ENCODE assay signal across 7 cellular contexts in genomic region chr6:42041131-42042055, GRCh38. TPM values are rescaled to one million over a fixed set of nuclear protein-coding genes. Genes with fewer than 3 reads are reported as not detected.
A peak's percentile ranks its signal among the peaks of the same experiment; 100 is the strongest.
DNase-seq lines count a peak whose midpoint lies in the region; ATAC-seq and TF ChIP-seq lines count a peak whose summit lies in the region.

No MANE protein-coding gene starts in this region.

- TF ChIP-seq CTCF in Loucy (conservative IDR thresholded peaks at IDR 0.05; ENCODE audit: low read length) (no peak), hepatocyte (IDR thresholded peaks at IDR 0.05; ENCODE audit: poor library complexity) (no peak)

- H3K9me3 ChIP-seq in Loucy (ENCODE audit: insufficient read depth, low read depth, low read length) (no peaks in the 10 kb centered on the region), hepatocyte (ENCODE audit: low read depth) (no peaks in the 10 kb centered on the region)

- H2AFZ ChIP-seq in Loucy (ENCODE audit: low read length) (no peak overlapping the region), hepatocyte (no peak overlapping the region)

- peak overlapping the region; percentile 76 for H3K9ac ChIP-seq in Loucy (ENCODE audit: low read depth, low read length, poor library complexity, severe bottlenecking)

- peak overlapping the region; percentile 20 for H3K27ac ChIP-seq in hepatocyte

- WGBS in hepatocyte (ENCODE audit: low lambda C conversion rate, missing lambda C conversion rate): 69% methylated on average over 10 of the region's 10 CpGs

- no peaks in the 10 kb centered on the region for H3K9me3 Mint-ChIP-seq in activated naive CD4-positive, alpha-beta T cell treated with anti-CD3 and anti-CD28 coated beads, Interleukin-2, amount 50 U/mL, for 72 hours
- H3K9me3 Mint-ChIP-seq in stimulated activated naive B cell treated with anti-CD40 and anti-IgM and Interleukin-4, amounts not matched to agents 10 μg/mL and 1 μg/mL and 100 μg/mL, for 72 hours: no peaks in the 10 kb centered on the region

- peaks cover 0 to 19% of the 10 kb centered on the region in 2 donors for H3K36me3 Mint-ChIP-seq in activated naive CD4-positive, alpha-beta T cell treated with anti-CD3 and anti-CD28 coated beads, Interleukin-2, amount 50 U/mL, for 72 hours
- no peaks in the 10 kb centered on the region for H3K36me3 Mint-ChIP-seq in stimulated activated naive B cell treated with anti-CD40 and anti-IgM and Interleukin-4, amounts not matched to agents 10 μg/mL and 1 μg/mL and 100 μg/mL, for 72 hours

- H3K79me2 ChIP-seq in Loucy (ENCODE audit: insufficient read depth, low read length) (peaks cover 43% of the 10 kb centered on the region; the same call in 1 of the 2 replicates), hepatocyte (peaks cover 26% of the 10 kb centered on the region)

- H3K27me3 Mint-ChIP-seq in stimulated activated naive B cell treated with anti-CD40 and anti-IgM and Interleukin-4, amounts not matched to agents 10 μg/mL and 1 μg/mL and 100 μg/mL, for 72 hours: no peaks in the 10 kb centered on the region

- peaks cover 16% of the 10 kb centered on the region for H3F3A ChIP-seq in Loucy (ENCODE audit: low read depth)

- H3K4me3 ChIP-seq in Loucy (ENCODE audit: low read length, poor library complexity, severe bottlenecking) (no peak overlapping the region), hepatocyte (no peak overlapping the region)

- peak overlapping the region; percentile 61 to 73 for H3K4me3 Mint-ChIP-seq in stimulated activated naive B cell treated with anti-CD40 and anti-IgM and Interleukin-4, amounts not matched to agents 10 μg/mL and 1 μg/mL and 100 μg/mL, for 72 hours

- H3K4me1 ChIP-seq in Loucy (ENCODE audit: insufficient read depth, low read length, poor library complexity, severe bottlenecking) (peaks cover 69% of the 10 kb centered on the region), hepatocyte (ENCODE audit: insufficient read depth) (peaks cover 49% of the 10 kb centered on the region)

- H4K20me1 ChIP-seq in Loucy (ENCODE audit: insufficient read depth, low read length, poor library complexity, severe bottlenecking) (no peaks in the 10 kb centered on the region), hepatocyte (ENCODE audit: insufficient read depth, poor library complexity, severe bottlenecking) (no peaks in the 10 kb centered on the region)

- H3K27ac Mint-ChIP-seq in activated naive CD4-positive, alpha-beta T cell treated with anti-CD3 and anti-CD28 coated beads, Interleukin-2, amount 50 U/mL, for 72 hours: peak overlapping the region; percentile 85 to 86
- H3K27ac Mint-ChIP-seq in stimulated activated naive B cell treated with anti-CD40 and anti-IgM and Interleukin-4, amounts not matched to agents 10 μg/mL and 1 μg/mL and 100 μg/mL, for 72 hours: peak overlapping the region; percentile 95

- DNase-seq in activated naive CD4-positive, alpha-beta T cell treated with anti-CD3 and anti-CD28 coated beads, Interleukin-2, amount 50 U/mL, for 72 hours (ENCODE audit: low spot score in 2 of 2): no peak
- DNase-seq in hepatocyte (ENCODE audit: low spot score) (no peak), CD1c-positive myeloid dendritic cell (ENCODE audit: extremely low spot score) (no peak), RKO (ENCODE audit: low spot score) (no peak), dedifferentiated amniotic fluid mesenchymal stem cell (ENCODE audit: extremely low spot score) (no peak)
- no peak for DNase-seq in stimulated activated naive B cell treated with anti-CD40 and anti-IgM and Interleukin-4, amounts not matched to agents 10 μg/mL and 1 μg/mL and 100 μg/mL, for 72 hours

- no peaks in the 10 kb centered on the region for H3K27me3 ChIP-seq in Loucy (ENCODE audit: insufficient read depth, low read length, poor library complexity, severe bottlenecking)
- no peaks in the 10 kb centered on the region for H3K27me3 ChIP-seq in hepatocyte

- H3K36me3 ChIP-seq in Loucy (ENCODE audit: insufficient read depth, low read length) (no peaks in the 10 kb centered on the region), hepatocyte (replicated peaks; ENCODE audit: insufficient read depth, low read depth) (no peaks in the 10 kb centered on the region)

- no peaks in the 10 kb centered on the region for H3K9me2 ChIP-seq in Loucy (replicated peaks; ENCODE audit: low read depth, low read length)
- H3K9me2 ChIP-seq in hepatocyte (replicated peaks; ENCODE audit: insufficient read depth): no peaks in the 10 kb centered on the region

- peaks cover 61 to 75% of the 10 kb centered on the region in 2 donors for H3K4me1 Mint-ChIP-seq in stimulated activated naive B cell treated with anti-CD40 and anti-IgM and Interleukin-4, amounts not matched to agents 10 μg/mL and 1 μg/mL and 100 μg/mL, for 72 hours

- ATAC-seq in activated naive CD4-positive, alpha-beta T cell treated with anti-CD3 and anti-CD28 coated beads, Interleukin-2, amount 50 U/mL, for 72 hours: no peak
- no peak for ATAC-seq in stimulated activated naive B cell treated with anti-CD40 and anti-IgM and Interleukin-4, amounts not matched to agents 10 μg/mL and 1 μg/mL and 100 μg/mL, for 72 hours (replicated peaks)

- H3K4me2 ChIP-seq in Loucy (ENCODE audit: low read depth, low read length, poor library complexity, severe bottlenecking) (peak overlapping the region; percentile 38), hepatocyte (peak overlapping the region; percentile 49)

RNA-seq across cellular contexts. Expression of gene TAF8, which starts 8.9 kb away (rescaled TPM):
- 10 to 100 TPM; 62.9 to 77.1 TPM for total RNA-seq in activated naive CD4-positive, alpha-beta T cell treated with anti-CD3 and anti-CD28 coated beads, Interleukin-2, amount 50 U/mL, for 72 hours
- total RNA-seq in hepatocyte: 16.7 and 25.1 TPM in 2 replicates
- 12.6 and 14.0 TPM in 2 replicates for polyA plus RNA-seq in hepatocyte
